Comparison of ENCODE assay signal across 12 cellular contexts in the genomic region with DNA sequence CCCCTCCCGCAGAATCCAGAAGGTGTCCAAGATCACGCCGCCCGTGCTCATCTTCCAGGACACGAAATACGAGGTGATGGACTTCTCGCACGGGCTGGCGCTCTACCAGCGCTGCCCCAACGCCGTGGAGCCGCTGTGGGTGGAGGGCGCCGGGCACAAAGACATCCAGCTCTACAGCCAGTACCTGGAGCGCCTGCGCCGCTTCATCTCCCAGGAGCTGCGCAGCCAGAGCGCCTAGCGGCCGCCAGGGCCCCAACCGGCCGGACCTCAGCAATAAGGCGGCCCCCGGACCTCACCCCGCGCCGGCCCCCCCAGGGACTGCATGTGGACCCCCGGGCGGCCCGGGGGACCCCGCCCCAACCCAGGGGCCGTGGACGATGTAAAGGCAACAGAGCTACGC. TPM values are rescaled to one million over a fixed set of nuclear protein-coding genes. Genes with fewer than 3 reads are reported as not detected.
"Had no signal": no experiment of that assay in that cellular context is flagged by ENCODE, and none has a peak within 500 bp of the region (broad histone marks: within the 10 kb centered on the region; RNA-seq: fewer than 3 reads in every experiment).

No MANE protein-coding gene starts in this region.

RNA-seq across cellular contexts. Expression of a gene that starts 50.5 kb away (rescaled TPM):
- total RNA-seq: activated naive CD4-positive, alpha-beta T cell treated with anti-CD3 and anti-CD28 coated beads for 36 hours; activated T-helper 1 cell treated with anti-CD3 and anti-CD28 coated beads, Interleukin-12 subunit alpha, Interleukin-12 subunit beta, Interleukin-2, Interleukin-4 antibody, amounts not matched to agents 30 ng/mL and 10 ng/mL and 1 ng/mL, durations not matched to agents 14 hours and 24 hours and 36 hours; activated T-helper 17 cell treated with anti-CD3 and anti-CD28 coated beads, Interleukin-2, amount 50 U/mL, for 72 hours; activated T-helper 2 cell treated with anti-CD3 and anti-CD28 coated beads, Interferon-gamma antibody, Interleukin-2, Interleukin-4, amounts not matched to agents 10 μg/mL and 5 μg/mL and 100 μg/mL, durations not matched to agents 14 hours and 24 hours and 36 hours; aorta; ascending aorta; astrocyte; body of pancreas; bronchial epithelial cell; cardiac muscle cell; cerebellum; chondrocyte had no signal
- polyA plus RNA-seq: cardiac muscle cell had no signal
